Comparison of ENCODE assay signal across 2 cellular contexts in genomic region chr5:138582959-138583358, GRCh38.
TF ChIP-seq lines count a peak whose summit lies in the region.

No MANE protein-coding gene starts in this region.

TF ChIP-seq in HEK293, 187 proteins besides CTCF, POLR2A, EP300 and RAD21:
- TF ChIP-seq ZNF404 (tag by site-specific recombination; IDR thresholded peaks at IDR 0.05): no peak
- no peak for TF ChIP-seq ZNF148 (tag by site-specific recombination; IDR thresholded peaks at IDR 0.05; ENCODE audit: borderline replicate concordance)
- peak; percentile 53 for TF ChIP-seq SCRT2 (tag by site-specific recombination; IDR thresholded peaks at IDR 0.05)

TF ChIP-seq in K562, 482 proteins besides CTCF, POLR2A, EP300 and RAD21:
- TF ChIP-seq ATF3 (IDR thresholded peaks at IDR 0.05) (0 out of 2 replicates have a peak, but pooled peaks have one; percentile 11), ATF3 (CRISPR knock-in tag; conservative IDR thresholded peaks at IDR 0.05) (no peak), MCM5 (IDR thresholded peaks at IDR 0.05; ENCODE audit: low read depth) (no peak)
